ENCODE assay signal across 8 cellular contexts in genomic region chr2:231961349-231962166, GRCh38. TPM values are rescaled to one million over a fixed set of nuclear protein-coding genes. Genes with fewer than 3 reads are reported as not detected.
DNase-seq lines count a peak whose midpoint lies in the region; ATAC-seq, FAIRE-seq and TF ChIP-seq lines count a peak whose summit lies in the region.

A gene with protein sequence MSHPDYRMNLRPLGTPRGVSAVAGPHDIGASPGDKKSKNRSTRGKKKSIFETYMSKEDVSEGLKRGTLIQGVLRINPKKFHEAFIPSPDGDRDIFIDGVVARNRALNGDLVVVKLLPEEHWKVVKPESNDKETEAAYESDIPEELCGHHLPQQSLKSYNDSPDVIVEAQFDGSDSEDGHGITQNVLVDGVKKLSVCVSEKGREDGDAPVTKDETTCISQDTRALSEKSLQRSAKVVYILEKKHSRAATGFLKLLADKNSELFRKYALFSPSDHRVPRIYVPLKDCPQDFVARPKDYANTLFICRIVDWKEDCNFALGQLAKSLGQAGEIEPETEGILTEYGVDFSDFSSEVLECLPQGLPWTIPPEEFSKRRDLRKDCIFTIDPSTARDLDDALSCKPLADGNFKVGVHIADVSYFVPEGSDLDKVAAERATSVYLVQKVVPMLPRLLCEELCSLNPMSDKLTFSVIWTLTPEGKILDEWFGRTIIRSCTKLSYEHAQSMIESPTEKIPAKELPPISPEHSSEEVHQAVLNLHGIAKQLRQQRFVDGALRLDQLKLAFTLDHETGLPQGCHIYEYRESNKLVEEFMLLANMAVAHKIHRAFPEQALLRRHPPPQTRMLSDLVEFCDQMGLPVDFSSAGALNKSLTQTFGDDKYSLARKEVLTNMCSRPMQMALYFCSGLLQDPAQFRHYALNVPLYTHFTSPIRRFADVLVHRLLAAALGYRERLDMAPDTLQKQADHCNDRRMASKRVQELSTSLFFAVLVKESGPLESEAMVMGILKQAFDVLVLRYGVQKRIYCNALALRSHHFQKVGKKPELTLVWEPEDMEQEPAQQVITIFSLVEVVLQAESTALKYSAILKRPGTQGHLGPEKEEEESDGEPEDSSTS (plus strand): TSS chr2:231961713. CDS start chr2:232014928, 53,215 bp downstream.

- no peaks in the 10 kb centered on the region for H3K9me3 ChIP-seq in OCI-LY7 (ENCODE audit: low read length)

- H3K79me2 ChIP-seq in OCI-LY7 (ENCODE audit: insufficient read depth, low read depth, low read length) = peaks cover 23% of the 10 kb centered on the region

- DNase-seq in D721Med (ENCODE audit: insufficient read length, low spot score) (peak; percentile 79), HuH-7 (ENCODE audit: low spot score) (peak; percentile 81), OCI-LY7 (ENCODE audit: low spot score) (peak; percentile 86), activated T-cell treated with anti-CD3 and anti-CD28 coated beads for 4 hours (peak; percentile 60), epithelial cell of proximal tubule (ENCODE audit: low read depth) (peak; percentile 30), mucosa of gallbladder (ENCODE audit: low spot score) (peak; percentile 80)
- DNase-seq in stimulated activated CD8-positive, alpha-beta memory T cell treated with anti-CD3 and anti-CD28 coated beads, Interleukin-4, amount 100 ng/mL, for 4 hours (ENCODE audit: low read depth in 2 of 2, low spot score in 1 of 2) = peak; percentile 29 to 49

- H3K9me2 ChIP-seq in OCI-LY7 (ENCODE audit: insufficient read depth, low read length) = no peaks in the 10 kb centered on the region

- POLR2A ChIA-PET in OCI-LY7 (lab: Charles Lee) = interaction anchor here (0.6 kb wide), 1 partner anchor 51 kb away, joined by 3 read pairs; no protein-coding TSS in a partner anchor

- no peak for FAIRE-seq in D721Med (lab: Jason Lieb, UNC)

- H2AFZ ChIP-seq in OCI-LY7 (ENCODE audit: low read length) = peak within 1 kb of the TSS; percentile 86

- BruUV-seq in OCI-LY7 (replicated peaks; lab: Mats Ljungman, UMichigan) = no TSS peak

- no peaks in the 10 kb centered on the region for H4K20me1 ChIP-seq in OCI-LY7 (ENCODE audit: insufficient read depth, low read length)

- H3K4me3 ChIP-seq in OCI-LY7 (ENCODE audit: low read depth, low read length, poor library complexity, severe bottlenecking) (peak within 1 kb of the TSS; percentile 74), epithelial cell of proximal tubule (ENCODE audit: low read depth, low read length) (peak within 1 kb of the TSS; percentile 94)

- H3K36me3 ChIP-seq in OCI-LY7 (ENCODE audit: insufficient read depth, low read length) = no peaks in the 10 kb centered on the region

- CTCF ChIA-PET in OCI-LY7 (lab: Charles Lee; ENCODE audit: unreplicated experiment) = no interaction called here

- peak within 1 kb of the TSS; percentile 44 for H3K27ac ChIP-seq in OCI-LY7 (ENCODE audit: low read depth, low read length, poor library complexity, severe bottlenecking)

- peak within 1 kb of the TSS; percentile 68 for H3K4me2 ChIP-seq in OCI-LY7 (ENCODE audit: low read length)

- TF ChIP-seq CTCF in D721Med (IDR thresholded peaks at IDR 0.05; ENCODE audit: insufficient read depth, missing control alignments) = no peak
- peak; percentile 28; the same call in 1 of the 2 replicates for TF ChIP-seq CTCF in OCI-LY7 (conservative IDR thresholded peaks at IDR 0.05; ENCODE audit: low read length)
- TF ChIP-seq CTCF in epithelial cell of proximal tubule (conservative IDR thresholded peaks at IDR 0.05; ENCODE audit: low read depth, low read length) = no peak

- ATAC-seq in GM21515 (IDR thresholded peaks at IDR 0.05; ENCODE audit: unreplicated experiment) = peak; percentile 88

- H3K4me1 ChIP-seq in OCI-LY7 (ENCODE audit: insufficient read depth, low read length, poor library complexity, severe bottlenecking) = peaks cover 18% of the 10 kb centered on the region

- intact Hi-C loops in OCI-LY7 (cut with micrococcal nuclease; ENCODE audit: unreplicated experiment) = loop anchor here (5.0 kb wide), 1 partner anchor 591 kb away; the partner anchor contains the start of genes EIF4E2 and TIGD1

RNA-seq across cellular contexts. Expression of the gene that starts here (rescaled TPM):
- total RNA-seq in OCI-LY7 (2014; rRNA removed; shearing (Covaris generic)) = 20.6 and 20.7 TPM in 2 replicates
- total RNA-seq in OCI-LY7 (2022) (20.2 and 21.9 TPM in 2 replicates), epithelial cell of proximal tubule (23.9 and 31.6 TPM in 2 replicates), mucosa of gallbladder (36.3 TPM)

Comparison
In these comparisons a context has a peak if more than half of its experiments do, and no peak if none do; other contexts are left out.
1. Peak in every context shown above with its lines: DNase-seq, ATAC-seq, H3K4me3 ChIP-seq and H3K27ac ChIP-seq.
2. DNase-seq: peak in every context shown above with its lines; median percentile 86 in OCI-LY7; 81 in HuH-7; 80 in mucosa of gallbladder; 79 in D721Med; 60 in activated T-cell treated with anti-CD3 and anti-CD28 coated beads for 4 hours; 39 in stimulated activated CD8-positive, alpha-beta memory T cell treated with anti-CD3 and anti-CD28 coated beads, Interleukin-4, amount 100 ng/mL, for 4 hours; 30 in epithelial cell of proximal tubule.